In genomic region chr19:30102239-30102638, GRCh38 we compare ENCODE assay signal across 17 cellular contexts.
DNase-seq lines count a peak whose midpoint lies in the region; TF ChIP-seq lines count a peak whose summit lies in the region.
"Had no signal": no experiment of that assay in that cellular context is flagged by ENCODE, and none has a peak within 500 bp of the region (broad histone marks: within the 10 kb centered on the region; RNA-seq: fewer than 3 reads in every experiment).

No MANE protein-coding gene starts in this region.

- H3K27me3 ChIP-seq in layer of hippocampus (ENCODE audit: control insufficient read depth, insufficient read depth, low read length) (no peaks in the 10 kb centered on the region), spleen (replicated peaks in 1 of 7) (peaks cover 0 to 10% (median 0%) of the 10 kb centered on the region in 7 donors)

- 84 to 95% (median 94%) methylated on average over 6 of the region's 6 CpGs for WGBS in spleen, 5 donors

- H3K9me3 ChIP-seq in spleen: no peaks in the 10 kb centered on the region

- TF ChIP-seq POLR2A in spleen (IDR thresholded peaks at IDR 0.05): no peak

- DNase-seq in spleen (peak; percentile 15), activated T-cell treated with anti-CD3 and anti-CD28 coated beads for 4 hours (no peak), ureter (ENCODE audit: low spot score) (no peak)
- no peak for DNase-seq in central memory CD4-positive, alpha-beta T cell
- no peak for DNase-seq in activated CD4-positive, alpha-beta T cell treated with anti-CD3 and anti-CD28 coated beads for 4 hours
- DNase-seq: Calu3; CD4-positive, alpha-beta memory T cell; COR-L47; DMS53; DMS79 treated with DMSO at 0.1 percent for 48 hours; GF-D8; GM23248; H7; HCEC 1CT had no signal

- no peak for TF ChIP-seq CTCF in spleen (IDR thresholded peaks at IDR 0.05 in 8 of 11, conservative IDR thresholded peaks at IDR 0.05 in 3 of 11)

- H3K27ac ChIP-seq in cingulate gyrus (ENCODE audit: low read depth, low read length): peak overlapping the region; percentile 62
- H3K27ac ChIP-seq in layer of hippocampus (ENCODE audit: low read depth, low read length): peak overlapping the region; percentile 55
- no peak overlapping the region for H3K27ac ChIP-seq in spleen
- peak overlapping the region; percentile 89 for H3K27ac ChIP-seq in temporal lobe (ENCODE audit: low read depth, low read length)
- H3K27ac ChIP-seq: GM23248 had no signal

- H3K4me1 ChIP-seq in spleen: no peaks in the 10 kb centered on the region

- intact Hi-C loops in spleen (cut with DNase I; ENCODE audit: low total_unique reads): no loop called here

- no peak overlapping the region for H3K4me3 ChIP-seq in spleen
- H3K4me3 ChIP-seq: GM23248 had no signal

- H3K36me3 ChIP-seq in spleen: no peaks in the 10 kb centered on the region

Comparison
In these comparisons a context has a peak if more than half of its experiments do, and no peak if none do; other contexts are left out.
1. H3K27ac ChIP-seq: peak in cingulate gyrus (single experiment), layer of hippocampus (single experiment) and temporal lobe (single experiment); none in spleen (0 of 8).